In genomic region chr13:112616586-112617381, GRCh38 we compare ENCODE assay signal across 8 cellular contexts. TPM values are rescaled to one million over a fixed set of nuclear protein-coding genes. Genes with fewer than 3 reads are reported as not detected.
DNase-seq lines count a peak whose midpoint lies in the region; ATAC-seq and TF ChIP-seq lines count a peak whose summit lies in the region.

No MANE protein-coding gene starts in this region.

- POLR2A ChIA-PET in activated CD4-positive, alpha-beta T cell treated with anti-CD3 and anti-CD28 coated beads for 36 hours (lab: Charles Lee) = no interaction called here

- peaks cover 8% of the 10 kb centered on the region for H3K27me3 Mint-ChIP-seq in activated CD4-positive, alpha-beta T cell treated with anti-CD3 and anti-CD28 coated beads for 36 hours

- intact Hi-C loops in activated CD4-positive, alpha-beta T cell treated with anti-CD3 and anti-CD28 coated beads for 36 hours (cut with DNase I, micrococcal nuclease) = loop anchor here (1.0 kb wide), 1 partner anchor 258 kb away; no protein-coding TSS in a partner anchor
- intact Hi-C loops in left colon (cut with DNase I, micrococcal nuclease) = no loop called here

- no peak overlapping the region for H3K4me3 Mint-ChIP-seq in activated CD4-positive, alpha-beta T cell treated with anti-CD3 and anti-CD28 coated beads for 36 hours

- H3K9me3 Mint-ChIP-seq in activated CD4-positive, alpha-beta T cell treated with anti-CD3 and anti-CD28 coated beads for 36 hours (ENCODE audit: low read depth) = no peaks in the 10 kb centered on the region

- CTCF ChIA-PET in activated CD4-positive, alpha-beta T cell treated with anti-CD3 and anti-CD28 coated beads for 36 hours (lab: Charles Lee) = interaction anchor here (0.9 to 3.1 kb wide), 2 partner anchors 11 to 258 kb away, joined by 3 to 19 read pairs; no protein-coding TSS in a partner anchor

- H3K27ac Mint-ChIP-seq in activated CD4-positive, alpha-beta T cell treated with anti-CD3 and anti-CD28 coated beads for 36 hours = no peak overlapping the region

- no peak for TF ChIP-seq POLR2A in GM18505 (IDR thresholded peaks at IDR 0.05; ENCODE audit: borderline replicate concordance, extremely low read depth, insufficient read depth, insufficient read length)

- DNase-seq in activated CD4-positive, alpha-beta T cell treated with anti-CD3 and anti-CD28 coated beads for 36 hours = peak; percentile 51
- DNase-seq in activated CD4-positive, alpha-beta T cell treated with anti-CD3 and anti-CD28 coated beads, Interleukin-2, amount 50 U/mL, for 4 hours = no peak
- DNase-seq in NAMALWA (ENCODE audit: low spot score) = peak; percentile 74
- peak; percentile 59 for DNase-seq in astrocyte of the hippocampus (ENCODE audit: low read depth, low spot score)
- no peak for DNase-seq in left colon
- DNase-seq in hippocampal formation (lab: John Stamatoyannopoulos, UW) = no peak

- ATAC-seq in activated CD4-positive, alpha-beta T cell treated with anti-CD3 and anti-CD28 coated beads for 36 hours = peak; percentile 78
- peak; percentile 64 for ATAC-seq in GM21786 (IDR thresholded peaks at IDR 0.05; ENCODE audit: unreplicated experiment)
- ATAC-seq in left colon = peak; percentile 73
- ATAC-seq in GM18505 (IDR thresholded peaks at IDR 0.05; ENCODE audit: unreplicated experiment) = no peak

- no peaks in the 10 kb centered on the region for H3K4me1 Mint-ChIP-seq in activated CD4-positive, alpha-beta T cell treated with anti-CD3 and anti-CD28 coated beads for 36 hours

- no peaks in the 10 kb centered on the region for H3K36me3 Mint-ChIP-seq in activated CD4-positive, alpha-beta T cell treated with anti-CD3 and anti-CD28 coated beads for 36 hours (ENCODE audit: low read depth)

RNA-seq across cellular contexts. Expression of gene TUBGCP3, which starts 28.8 kb away (rescaled TPM):
- 10 to 100 TPM; 57.2 to 60.5 TPM for total RNA-seq in activated CD4-positive, alpha-beta T cell treated with anti-CD3 and anti-CD28 coated beads for 36 hours
- 10 to 100 TPM; 21.5 to 27.3 TPM for total RNA-seq in left colon

Comparison
In these comparisons a context has a peak if more than half of its experiments do, and no peak if none do; other contexts are left out.
1. DNase-seq: peak in activated CD4-positive, alpha-beta T cell treated with anti-CD3 and anti-CD28 coated beads for 36 hours (single experiment), NAMALWA (single experiment) and astrocyte of the hippocampus (single experiment); none in activated CD4-positive, alpha-beta T cell treated with anti-CD3 and anti-CD28 coated beads, Interleukin-2, amount 50 U/mL, for 4 hours (0 of 2), left colon (0 of 2) and hippocampal formation (0 of 2).
2. intact Hi-C loops: an anchor here in activated CD4-positive, alpha-beta T cell treated with anti-CD3 and anti-CD28 coated beads for 36 hours (1.0 kb wide); none called in left colon.